1 cellular context compared by ENCODE assay signal in genomic region chr2:9112079-9112721, GRCh38.
TF ChIP-seq lines count a peak whose summit lies in the region.

No MANE protein-coding gene starts in this region.

TF ChIP-seq in GM23338, 12 proteins besides CTCF, POLR2A, EP300 and RAD21 (continued from another document):
- no peak for TF ChIP-seq REST (IDR thresholded peaks at IDR 0.05; ENCODE audit: unreplicated experiment)
- TF ChIP-seq JUNB (IDR thresholded peaks at IDR 0.05; ENCODE audit: unreplicated experiment): no peak
- TF ChIP-seq POLR2AphosphoS5 (IDR thresholded peaks at IDR 0.05; ENCODE audit: low read depth): no peak
- no peak for TF ChIP-seq CREB1 (CRISPR knock-in tag; IDR thresholded peaks at IDR 0.05; ENCODE audit: low read depth)
- TF ChIP-seq ETS1 (IDR thresholded peaks at IDR 0.05): no peak
